13 cellular contexts compared by ENCODE assay signal in genomic region chr2:156538083-156538504, GRCh38.
DNase-seq lines count a peak whose midpoint lies in the region; ATAC-seq and TF ChIP-seq lines count a peak whose summit lies in the region.
"Had no signal": no experiment of that assay in that cellular context is flagged by ENCODE, and none has a peak within 500 bp of the region (broad histone marks: within the 10 kb centered on the region; RNA-seq: fewer than 3 reads in every experiment).

No MANE protein-coding gene starts in this region.

- H3K4me3 Mint-ChIP-seq in activated T-helper 2 cell treated with anti-CD3 and anti-CD28 coated beads, Interferon-gamma antibody, Interleukin-2, Interleukin-4, amounts not matched to agents 10 μg/mL and 5 μg/mL and 100 μg/mL, durations not matched to agents 14 hours and 24 hours and 36 hours (ENCODE audit: low read depth): no peak overlapping the region

- H3K27ac Mint-ChIP-seq in activated T-helper 2 cell treated with anti-CD3 and anti-CD28 coated beads, Interferon-gamma antibody, Interleukin-2, Interleukin-4, amounts not matched to agents 10 μg/mL and 5 μg/mL and 100 μg/mL, durations not matched to agents 14 hours and 24 hours and 36 hours: no peak overlapping the region

- no peaks in the 10 kb centered on the region for H3K9me3 Mint-ChIP-seq in activated T-helper 2 cell treated with anti-CD3 and anti-CD28 coated beads, Interferon-gamma antibody, Interleukin-2, Interleukin-4, amounts not matched to agents 10 μg/mL and 5 μg/mL and 100 μg/mL, durations not matched to agents 14 hours and 24 hours and 36 hours

- H3K9me3 ChIP-seq in effector memory CD4-positive, alpha-beta T cell (ENCODE audit: control insufficient read depth, low read length): no peaks in the 10 kb centered on the region
- H3K9me3 ChIP-seq: thoracic aorta had no signal

- intact Hi-C loops in activated T-helper 2 cell treated with anti-CD3 and anti-CD28 coated beads, Interferon-gamma antibody, Interleukin-2, Interleukin-4, amounts not matched to agents 10 μg/mL and 5 μg/mL and 100 μg/mL, durations not matched to agents 14 hours and 24 hours and 36 hours (cut with micrococcal nuclease): no loop called here

- H3K4me3 ChIP-seq in foreskin fibroblast (ENCODE audit: low read depth in 1 of 2, low read length in 2 of 2): no peak overlapping the region
- no peak overlapping the region for H3K4me3 ChIP-seq in effector memory CD4-positive, alpha-beta T cell (ENCODE audit: insufficient read depth, low read depth, low read length, poor library complexity, severe bottlenecking)
- H3K4me3 ChIP-seq: thoracic aorta had no signal

- peaks cover 10% of the 10 kb centered on the region for H3K36me3 Mint-ChIP-seq in activated T-helper 2 cell treated with anti-CD3 and anti-CD28 coated beads, Interferon-gamma antibody, Interleukin-2, Interleukin-4, amounts not matched to agents 10 μg/mL and 5 μg/mL and 100 μg/mL, durations not matched to agents 14 hours and 24 hours and 36 hours (ENCODE audit: low read depth)

- DNase-seq in foreskin fibroblast (peak; percentile 10 to 30), cerebellum (ENCODE audit: low spot score) (no peak), Ammon's horn (ENCODE audit: low spot score) (no peak)
- no peak for DNase-seq in activated T-helper 2 cell treated with anti-CD3 and anti-CD28 coated beads, Interferon-gamma antibody, Interleukin-2, Interleukin-4, amounts not matched to agents 10 μg/mL and 5 μg/mL and 100 μg/mL, durations not matched to agents 14 hours and 24 hours and 36 hours (ENCODE audit: low spot score)
- no peak for DNase-seq in effector memory CD4-positive, alpha-beta T cell
- DNase-seq: activated CD4-positive, alpha-beta T cell treated with anti-CD3 and anti-CD28 coated beads, Interleukin-2, amount 50 U/mL, for 48 hours; dermis blood vessel endothelial cell; DND-41; stimulated activated CD4-positive, alpha-beta T cell treated with anti-CD3 and anti-CD28 coated beads, Interleukin-12 subunit alpha, Interleukin-12 subunit beta, amount 100 ng/mL, for 4 hours had no signal

- TF ChIP-seq CTCF in foreskin fibroblast (IDR thresholded peaks at IDR 0.05; ENCODE audit: low read depth, low read length): no peak

- no peaks in the 10 kb centered on the region for H3K27me3 ChIP-seq in effector memory CD4-positive, alpha-beta T cell (replicated peaks; ENCODE audit: control insufficient read depth, insufficient read depth, low read length, poor library complexity, severe bottlenecking)

- H3K36me3 ChIP-seq in effector memory CD4-positive, alpha-beta T cell (ENCODE audit: control insufficient read depth, insufficient read depth, low read length): no peaks in the 10 kb centered on the region
- H3K36me3 ChIP-seq: thoracic aorta had no signal

- no peak overlapping the region for H3K27ac ChIP-seq in effector memory CD4-positive, alpha-beta T cell (ENCODE audit: insufficient read depth, low read length, poor library complexity, severe bottlenecking)
- H3K27ac ChIP-seq: thoracic aorta had no signal

- no peaks in the 10 kb centered on the region for H3K27me3 Mint-ChIP-seq in activated T-helper 2 cell treated with anti-CD3 and anti-CD28 coated beads, Interferon-gamma antibody, Interleukin-2, Interleukin-4, amounts not matched to agents 10 μg/mL and 5 μg/mL and 100 μg/mL, durations not matched to agents 14 hours and 24 hours and 36 hours (ENCODE audit: low read depth)

- ATAC-seq in GM18867 (IDR thresholded peaks at IDR 0.05; ENCODE audit: unreplicated experiment) (peak; percentile 84), GM21825 (IDR thresholded peaks at IDR 0.05; ENCODE audit: unreplicated experiment) (peak; percentile 62), HG03457 (IDR thresholded peaks at IDR 0.05; ENCODE audit: unreplicated experiment) (peak; percentile 62)

- H3K4me1 Mint-ChIP-seq in activated T-helper 2 cell treated with anti-CD3 and anti-CD28 coated beads, Interferon-gamma antibody, Interleukin-2, Interleukin-4, amounts not matched to agents 10 μg/mL and 5 μg/mL and 100 μg/mL, durations not matched to agents 14 hours and 24 hours and 36 hours (ENCODE audit: low read depth): peaks cover 31% of the 10 kb centered on the region

- no peaks in the 10 kb centered on the region for H3K4me1 ChIP-seq in effector memory CD4-positive, alpha-beta T cell (ENCODE audit: control insufficient read depth, insufficient read depth, low read length, poor library complexity, severe bottlenecking)

Comparison
In these comparisons a context has a peak if more than half of its experiments do, and no peak if none do; other contexts are left out.
1. DNase-seq: peak in foreskin fibroblast (2 of 2); none in cerebellum (single experiment), Ammon's horn (single experiment), activated T-helper 2 cell treated with anti-CD3 and anti-CD28 coated beads, Interferon-gamma antibody, Interleukin-2, Interleukin-4, amounts not matched to agents 10 μg/mL and 5 μg/mL and 100 μg/mL, durations not matched to agents 14 hours and 24 hours and 36 hours (single experiment) and effector memory CD4-positive, alpha-beta T cell (0 of 3).
2. Peak in every context shown above with its lines, with median percentiles within 50 percentile points of each other: ATAC-seq.